ENCODE assay signal across 8 cellular contexts in genomic region chr1:31065310-31066217, GRCh38. TPM values are rescaled to one million over a fixed set of nuclear protein-coding genes. Genes with fewer than 3 reads are reported as not detected.
DNase-seq lines count a peak whose midpoint lies in the region; TF ChIP-seq lines count a peak whose summit lies in the region.

Gene PUM1 (minus strand): TSS chr1:31065717. CDS start chr1:31059566, 6,151 bp downstream.

- H4K91ac ChIP-seq in H9 (ENCODE audit: insufficient read length, low read depth, low read length), result peak within 1 kb of the TSS; percentile 27

- no peak within 1 kb of the TSS for H3K23ac ChIP-seq in H9 (ENCODE audit: insufficient read length, low read depth, low read length)

- H3K9ac ChIP-seq in ES-I3 (ENCODE audit: low read depth, low read length), result peak within 1 kb of the TSS; percentile 92
- peak within 1 kb of the TSS; percentile 98 for H3K9ac ChIP-seq in H9 (ENCODE audit: extremely low read depth, insufficient read length, low read length)
- H3K9ac ChIP-seq in stomach smooth muscle (ENCODE audit: low read length in 2 of 2), result peak within 1 kb of the TSS; percentile 95 to 98

- H3K27me3 Mint-ChIP-seq in H9 (ENCODE audit: low read depth), result no peaks in the 10 kb centered on the region
- no peaks in the 10 kb centered on the region for H3K27me3 Mint-ChIP-seq in neural crest cell (ENCODE audit: low read depth)

- peak within 1 kb of the TSS; percentile 95 for H3K14ac ChIP-seq in H9 (ENCODE audit: insufficient read depth, low read length)

- H3K4me1 Mint-ChIP-seq in H9, result peaks cover 13 to 22% of the 10 kb centered on the region in 2 experiments
- peaks cover 22% of the 10 kb centered on the region for H3K4me1 Mint-ChIP-seq in neural crest cell

- H3K27me3 ChIP-seq in H9 (ENCODE audit: insufficient read depth, low read length), result no peaks in the 10 kb centered on the region
- no peaks in the 10 kb centered on the region for H3K27me3 ChIP-seq in MG63
- no peaks in the 10 kb centered on the region for H3K27me3 ChIP-seq in stomach smooth muscle (ENCODE audit: control insufficient read depth in 1 of 2, insufficient read depth in 2 of 2, low read length in 2 of 2)

- H3K4me1 ChIP-seq in ES-I3 (ENCODE audit: insufficient read depth, low read length) (peaks cover 15% of the 10 kb centered on the region), H9 (ENCODE audit: insufficient read depth, low read length) (peaks cover 2% of the 10 kb centered on the region; the same call in 1 of the 2 replicates), stomach smooth muscle (ENCODE audit: control insufficient read depth, insufficient read depth, low read length) (peaks cover 4% of the 10 kb centered on the region)

- H3K27ac Mint-ChIP-seq in H9 (peak within 1 kb of the TSS; percentile 99 to 100 (median 100)), neural crest cell (ENCODE audit: unreplicated experiment) (peak within 1 kb of the TSS; percentile 100)

- H3K23me2 ChIP-seq in H9 (ENCODE audit: insufficient read length, low read depth, low read length, poor library complexity, severe bottlenecking), result peaks cover 10% of the 10 kb centered on the region

- no peaks in the 10 kb centered on the region for H3K79me1 ChIP-seq in H9 (ENCODE audit: insufficient read depth, low read depth, low read length, poor library complexity, severe bottlenecking)

- H2BK120ac ChIP-seq in H9 (ENCODE audit: low read depth, low read length, poor library complexity, severe bottlenecking), result no peak within 1 kb of the TSS

- H3K4me3 Mint-ChIP-seq in H9 (peak within 1 kb of the TSS; percentile 95 to 98), neural crest cell (peak within 1 kb of the TSS; percentile 99)

- H2BK12ac ChIP-seq in H9 (ENCODE audit: insufficient read length, low read depth, low read length), result peak within 1 kb of the TSS; percentile 95

- peaks cover 8 to 13% (median 13%) of the 10 kb centered on the region in 3 experiments for H3K36me3 Mint-ChIP-seq in H9 (ENCODE audit: insufficient read depth in 1 of 3, low read depth in 3 of 3)
- H3K36me3 Mint-ChIP-seq in neural crest cell (ENCODE audit: low read depth), result no peaks in the 10 kb centered on the region

- peak within 1 kb of the TSS; percentile 97 for H3K18ac ChIP-seq in H9 (ENCODE audit: insufficient read length, low read depth, low read length)

- H3K4ac ChIP-seq in H9 (ENCODE audit: low read depth, low read length), result peak within 1 kb of the TSS; percentile 83; the same call in 1 of the 2 replicates

- H3K9me3 Mint-ChIP-seq in H9, result no peaks in the 10 kb centered on the region; a peak in 3 of 5 replicates
- H3K9me3 Mint-ChIP-seq in neural crest cell, result no peaks in the 10 kb centered on the region

- peak within 1 kb of the TSS; percentile 54 for H2AK5ac ChIP-seq in H9 (ENCODE audit: insufficient read length, low read length)

- H2AFZ ChIP-seq in H9 (ENCODE audit: low read length), result no peak within 1 kb of the TSS

- H3K27ac ChIP-seq in H9 (ENCODE audit: insufficient read length, low read depth, low read length) (peak within 1 kb of the TSS; percentile 88), stomach smooth muscle (ENCODE audit: low read length) (peak within 1 kb of the TSS; percentile 96)

- peak within 1 kb of the TSS; percentile 92 for H2BK5ac ChIP-seq in H9 (ENCODE audit: insufficient read length, low read length)

- H4K20me1 ChIP-seq in H9 (ENCODE audit: control insufficient read depth, insufficient read depth, insufficient read length), result no peaks in the 10 kb centered on the region

- peaks cover 4% of the 10 kb centered on the region; the same call in 1 of the 2 replicates for H3K36me3 ChIP-seq in ES-I3 (ENCODE audit: insufficient read depth, low read length)
- H3K36me3 ChIP-seq in MG63, result peaks cover 19% of the 10 kb centered on the region
- H3K36me3 ChIP-seq in stomach smooth muscle (ENCODE audit: control insufficient read depth in 2 of 2, insufficient read depth in 2 of 2, low read length in 2 of 2), result no peaks in the 10 kb centered on the region

- H3K4me3 ChIP-seq in MG63, result peak within 1 kb of the TSS; percentile 88
- H3K4me3 ChIP-seq in fibroblast of villous mesenchyme (ENCODE audit: low read depth, low read length), result peak within 1 kb of the TSS; percentile 96
- H3K4me3 ChIP-seq in stomach smooth muscle (ENCODE audit: low read length in 2 of 2), result peak within 1 kb of the TSS; percentile 94

- no peak within 1 kb of the TSS for H4K8ac ChIP-seq in H9 (replicated peaks; ENCODE audit: insufficient read length, low read depth, low read length)

- H3K4me2 ChIP-seq in H9 (ENCODE audit: insufficient read depth, insufficient read length, low read length), result peak within 1 kb of the TSS; percentile 60

- peak within 1 kb of the TSS; percentile 23 for H3T11ph ChIP-seq in H9 (ENCODE audit: low read length)

- DNase-seq in H9, result peak; percentile 100
- peak; percentile 99 for DNase-seq in MG63
- DNase-seq in SHP77 treated with DMSO at 0.1 percent for 48 hours (lab: John Stamatoyannopoulos, UW), result peak; percentile 97
- DNase-seq in activated gamma-delta T cell (lab: John Stamatoyannopoulos, UW), result peak; percentile 95
- DNase-seq in fibroblast of villous mesenchyme (ENCODE audit: low read depth), result peak; percentile 98
- peak; percentile 99 for DNase-seq in neural crest cell (ENCODE audit: low read depth, low spot score)

- no CpG with 5 or more reads among the region's 72 CpGs for WGBS in H9 (ENCODE audit: extremely low coverage, insufficient read length, low lambda C conversion rate)

- H3K9me3 ChIP-seq in ES-I3 (ENCODE audit: control insufficient read depth, insufficient read depth, low read length) (no peaks in the 10 kb centered on the region), H9 (ENCODE audit: control insufficient read depth, low read depth, low read length) (no peaks in the 10 kb centered on the region), MG63 (no peaks in the 10 kb centered on the region), stomach smooth muscle (ENCODE audit: control insufficient read depth in 2 of 2, low read length in 2 of 2) (no peaks in the 10 kb centered on the region)

- H3K56ac ChIP-seq in H9 (ENCODE audit: insufficient read length, low read depth, low read length), result peak within 1 kb of the TSS; percentile 23

- no peak for TF ChIP-seq CTCF in H9 (conservative IDR thresholded peaks at IDR 0.05)
- peak; percentile 5 for TF ChIP-seq CTCF in fibroblast of villous mesenchyme (IDR thresholded peaks at IDR 0.05; ENCODE audit: insufficient read depth, low read depth, low read length)
- TF ChIP-seq CTCF in neural crest cell (conservative IDR thresholded peaks at IDR 0.05), result no peak

- peak within 1 kb of the TSS; percentile 97 for H4K5ac ChIP-seq in H9 (ENCODE audit: insufficient read length, low read depth, low read length)

- peaks cover 40% of the 10 kb centered on the region for H3K79me2 ChIP-seq in H9 (ENCODE audit: insufficient read depth, low read length)

- H2BK15ac ChIP-seq in H9 (ENCODE audit: low read depth, low read length), result no peak within 1 kb of the TSS

- no peak within 1 kb of the TSS for H2BK20ac ChIP-seq in H9 (ENCODE audit: low read depth, low read length, poor library complexity, severe bottlenecking)

RNA-seq across cellular contexts. Expression of gene PUM1, which starts in this region (rescaled TPM):
- 158 and 164 TPM in 2 replicates for total RNA-seq in H9 (2021)
- total RNA-seq in MG63 (2014; rRNA removed; shearing (Covaris generic); ENCODE audit: low replicate concordance), result 31.6 and 58.5 TPM in 2 replicates
- 67.6 and 81.6 TPM in 2 replicates for total RNA-seq in fibroblast of villous mesenchyme
- 164 and 165 TPM in 2 replicates for total RNA-seq in neural crest cell

Comparison
In these comparisons a context has a peak if more than half of its experiments do, and no peak if none do; other contexts are left out.
1. Peak in every context shown above with its lines: DNase-seq, H3K4me3 ChIP-seq and H3K27ac ChIP-seq.